ENCODE assay signal across 8 cellular contexts in genomic region chr13:111183959-111184684, GRCh38.
DNase-seq lines count a peak whose midpoint lies in the region; ATAC-seq and TF ChIP-seq lines count a peak whose summit lies in the region.

No MANE protein-coding gene starts in this region.

- H3K27ac Mint-ChIP-seq in osteocyte (ENCODE audit: unreplicated experiment) = peak overlapping the region; percentile 58

- H3K36me3 ChIP-seq in GM06990 (ENCODE audit: control insufficient read depth, insufficient read depth, low read length) (no peaks in the 10 kb centered on the region), MG63 (peaks cover 4% of the 10 kb centered on the region; the same call in 1 of the 2 replicates)

- peaks cover 82% of the 10 kb centered on the region for H3K4me1 Mint-ChIP-seq in osteocyte (ENCODE audit: unreplicated experiment)

- TF ChIP-seq CTCF in GM06990 (IDR thresholded peaks at IDR 0.05; ENCODE audit: insufficient read depth, low read length, poor library complexity, severe bottlenecking) = no peak
- no peak for TF ChIP-seq CTCF in osteocyte (IDR thresholded peaks at IDR 0.05)

- H3K27me3 ChIP-seq in GM06990 (replicated peaks; ENCODE audit: control insufficient read depth, insufficient read depth, low read length) (no peaks in the 10 kb centered on the region), MG63 (no peaks in the 10 kb centered on the region)

- no peak for DNase-seq in GM06990 (ENCODE audit: extremely low read depth, insufficient read length)
- DNase-seq in astrocyte of the hippocampus (ENCODE audit: low read depth, low spot score) = peak; percentile 74
- DNase-seq in osteocyte (ENCODE audit: extremely low spot score, unreplicated experiment) = no peak
- DNase-seq in MG63 = no peak
- DNase-seq in NCI-H2171 treated with DMSO at 0.1 percent for 48 hours (lab: John Stamatoyannopoulos, UW) = no peak

- no peaks in the 10 kb centered on the region for H3K9me3 Mint-ChIP-seq in osteocyte (ENCODE audit: unreplicated experiment)

- H3K4me3 Mint-ChIP-seq in osteocyte (ENCODE audit: unreplicated experiment) = no peak overlapping the region

- peak overlapping the region; percentile 50 for H3K4me3 ChIP-seq in GM06990 (replicated peaks; ENCODE audit: low read depth, low read length)
- H3K4me3 ChIP-seq in MG63 = no peak overlapping the region

- H3K27me3 Mint-ChIP-seq in osteocyte (ENCODE audit: unreplicated experiment) = no peaks in the 10 kb centered on the region

- ATAC-seq in HG03280 (IDR thresholded peaks at IDR 0.05; ENCODE audit: unreplicated experiment) = peak; percentile 2
- no peak for ATAC-seq in GM21786 (IDR thresholded peaks at IDR 0.05; ENCODE audit: unreplicated experiment)
- no peak for ATAC-seq in GM18909 (IDR thresholded peaks at IDR 0.05; ENCODE audit: poor library complexity, unreplicated experiment)

- H3K9me3 ChIP-seq in MG63 = no peaks in the 10 kb centered on the region

- peaks cover 9% of the 10 kb centered on the region for H3K36me3 Mint-ChIP-seq in osteocyte (ENCODE audit: unreplicated experiment)
